Comparison of ENCODE assay signal across 8 cellular contexts in the genomic region with DNA sequence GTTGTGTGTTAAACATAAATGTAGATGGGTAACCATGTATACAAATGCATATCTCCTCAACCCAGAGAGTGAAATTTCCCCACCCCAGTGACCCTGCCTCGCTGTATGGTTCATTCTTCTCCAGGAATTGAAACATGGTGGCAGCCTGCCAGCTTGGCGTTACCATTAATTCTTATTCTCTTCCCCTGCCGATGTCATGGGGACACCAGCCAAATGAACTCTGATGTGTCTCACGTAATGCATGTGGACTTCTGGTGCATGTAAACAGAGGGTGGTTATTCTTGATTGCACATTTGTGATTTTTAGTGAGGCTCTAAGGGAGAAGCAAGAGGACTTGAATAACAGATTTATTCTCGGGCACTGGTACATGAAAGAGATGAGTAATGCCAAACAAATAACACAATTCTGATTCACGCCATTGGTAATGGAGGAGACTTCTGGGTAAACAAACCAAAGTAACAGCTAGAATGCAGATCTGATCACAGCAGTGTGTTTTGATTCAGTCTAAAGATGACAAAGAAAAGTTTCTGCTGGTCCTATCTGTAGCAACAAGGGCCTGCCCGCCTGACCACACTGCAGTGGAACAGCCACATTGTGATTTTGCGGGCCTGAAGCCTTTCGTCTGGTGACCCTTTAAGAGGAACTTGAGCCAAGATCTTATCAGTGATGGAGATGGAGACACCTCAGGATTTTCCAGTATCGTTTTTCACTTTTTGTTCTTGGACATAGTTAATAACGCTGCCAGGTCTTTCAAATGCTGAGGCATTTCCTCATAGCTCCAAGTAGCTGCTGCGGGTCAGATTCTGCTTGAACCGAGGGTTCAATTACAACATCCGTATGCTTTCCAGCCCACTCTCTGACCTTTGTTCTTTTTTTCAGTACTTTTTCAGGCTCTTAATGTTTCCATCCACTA.
A peak's percentile ranks its signal among the peaks of the same experiment; 100 is the strongest.
DNase-seq lines count a peak whose midpoint lies in the region; ATAC-seq and TF ChIP-seq lines count a peak whose summit lies in the region.

No MANE protein-coding gene starts in this region.

- intact Hi-C loops in aorta (cut with DNase I), result no loop called here
- intact Hi-C loops in naive thymus-derived CD4-positive, alpha-beta T cell (cut with micrococcal nuclease), result no loop called here

- 21% methylated on average over 14 of the region's 14 CpGs for WGBS in mesenchymal stem cell
- 9 to 10% methylated on average over 14 of the region's 14 CpGs for WGBS in aorta, 2 donors

- H3K9me3 ChIP-seq in mesenchymal stem cell (ENCODE audit: control insufficient read depth, low read length) (no peaks in the 10 kb centered on the region), aorta (ENCODE audit: control insufficient read depth, low read length) (no peaks in the 10 kb centered on the region)
- H3K9me3 ChIP-seq in naive thymus-derived CD4-positive, alpha-beta T cell (ENCODE audit: control insufficient read depth in 2 of 3, low read length in 3 of 3), result no peaks in the 10 kb centered on the region

- H3K36me3 ChIP-seq in mesenchymal stem cell (ENCODE audit: control insufficient read depth in 1 of 2, insufficient read depth in 2 of 2, low read depth in 1 of 2, low read length in 2 of 2), result peaks cover 0 to 11% of the 10 kb centered on the region in 2 experiments
- H3K36me3 ChIP-seq in aorta (ENCODE audit: control insufficient read depth in 1 of 2, insufficient read depth in 2 of 2, low read length in 1 of 2), result no peaks in the 10 kb centered on the region
- H3K36me3 ChIP-seq in naive thymus-derived CD4-positive, alpha-beta T cell (ENCODE audit: control insufficient read depth in 2 of 3, insufficient read depth in 3 of 3, low read length in 3 of 3), result no peaks in the 10 kb centered on the region

- H3K4ac ChIP-seq in mesenchymal stem cell (ENCODE audit: low read depth in 1 of 2, low read length in 2 of 2), result peak overlapping the region in 1 of 2 experiments; percentile 51

- peak overlapping the region; percentile 86 for H2BK5ac ChIP-seq in mesenchymal stem cell (ENCODE audit: low read depth, low read length, poor library complexity, severe bottlenecking)

- no peak overlapping the region for H2AFZ ChIP-seq in mesenchymal stem cell (ENCODE audit: low read depth, low read length)

- H3K4me3 ChIP-seq in mesenchymal stem cell (ENCODE audit: insufficient read depth in 1 of 2, low read depth in 1 of 2, low read length in 2 of 2), result peak overlapping the region in 1 of 2 experiments; percentile 34
- H3K4me3 ChIP-seq in aorta (ENCODE audit: low read length in 2 of 2), result no peak overlapping the region
- H3K4me3 ChIP-seq in naive thymus-derived CD4-positive, alpha-beta T cell (ENCODE audit: low read length), result no peak overlapping the region

- peak overlapping the region; percentile 74 to 91 for H3K18ac ChIP-seq in mesenchymal stem cell (ENCODE audit: low read depth in 1 of 2, low read length in 2 of 2)

- H3K79me1 ChIP-seq in mesenchymal stem cell (replicated peaks; ENCODE audit: low read length, poor library complexity, severe bottlenecking), result peaks cover 11% of the 10 kb centered on the region

- no peak for TF ChIP-seq CTCF in chondrocyte (IDR thresholded peaks at IDR 0.05)

- no peak overlapping the region for H2BK15ac ChIP-seq in mesenchymal stem cell (ENCODE audit: low read depth, poor library complexity, severe bottlenecking)

- H3K36me3 Mint-ChIP-seq in activated CD8-positive, alpha-beta memory T cell treated with anti-CD3 and anti-CD28 coated beads, Interleukin-2, amount 10 ng/mL, durations not matched to agents 7 days and 5 days, result peaks cover 25% of the 10 kb centered on the region
- H3K36me3 Mint-ChIP-seq in chondrocyte (ENCODE audit: low read depth), result peaks cover 2% of the 10 kb centered on the region
- peaks cover 3 to 43% (median 17%) of the 10 kb centered on the region in 5 donors for H3K36me3 Mint-ChIP-seq in naive thymus-derived CD4-positive, alpha-beta T cell

- H3K4me1 Mint-ChIP-seq in activated CD8-positive, alpha-beta memory T cell treated with anti-CD3 and anti-CD28 coated beads, Interleukin-2, amount 10 ng/mL, durations not matched to agents 7 days and 5 days, result no peaks in the 10 kb centered on the region
- H3K4me1 Mint-ChIP-seq in chondrocyte (ENCODE audit: low read depth), result peaks cover 69% of the 10 kb centered on the region
- no peaks in the 10 kb centered on the region for H3K4me1 Mint-ChIP-seq in naive thymus-derived CD4-positive, alpha-beta T cell

- peak overlapping the region; percentile 64 to 84 for H2BK12ac ChIP-seq in mesenchymal stem cell (ENCODE audit: low read length in 2 of 2)

- CTCF ChIA-PET in activated CD8-positive, alpha-beta memory T cell treated with anti-CD3 and anti-CD28 coated beads, Interleukin-2, amount 10 ng/mL, durations not matched to agents 7 days and 5 days (lab: Charles Lee), result no interaction called here
- CTCF ChIA-PET in naive thymus-derived CD4-positive, alpha-beta T cell (lab: Charles Lee), result no interaction called here

- peak overlapping the region; percentile 79 for H2BK120ac ChIP-seq in mesenchymal stem cell (ENCODE audit: low read depth, low read length)

- peak overlapping the region; percentile 94 for H3K27ac ChIP-seq in mesenchymal stem cell (ENCODE audit: low read length, poor library complexity, severe bottlenecking)
- peak overlapping the region; percentile 7 to 95 for H3K27ac ChIP-seq in aorta (ENCODE audit: low read depth in 1 of 2, low read length in 2 of 2)
- no peak overlapping the region for H3K27ac ChIP-seq in naive thymus-derived CD4-positive, alpha-beta T cell (ENCODE audit: low read depth, low read length)

- H3K4me1 ChIP-seq in mesenchymal stem cell (ENCODE audit: control insufficient read depth, insufficient read depth, low read depth, low read length) (peaks cover 20% of the 10 kb centered on the region), aorta (ENCODE audit: control insufficient read depth in 1 of 2, insufficient read depth in 2 of 2, low read length in 2 of 2) (peaks cover 0 to 2% of the 10 kb centered on the region in 2 donors)
- no peaks in the 10 kb centered on the region for H3K4me1 ChIP-seq in naive thymus-derived CD4-positive, alpha-beta T cell (ENCODE audit: control insufficient read depth in 2 of 2, insufficient read depth in 2 of 2, low read length in 2 of 2)

- H3K4me3 Mint-ChIP-seq in activated CD8-positive, alpha-beta memory T cell treated with anti-CD3 and anti-CD28 coated beads, Interleukin-2, amount 10 ng/mL, durations not matched to agents 7 days and 5 days, result no peak overlapping the region
- H3K4me3 Mint-ChIP-seq in chondrocyte (ENCODE audit: unreplicated experiment), result peak overlapping the region; percentile 16
- no peak overlapping the region for H3K4me3 Mint-ChIP-seq in naive thymus-derived CD4-positive, alpha-beta T cell

- no peak overlapping the region for H3K14ac ChIP-seq in mesenchymal stem cell (ENCODE audit: low read length in 2 of 2)

- peak overlapping the region; percentile 88 for H3K9ac ChIP-seq in mesenchymal stem cell (ENCODE audit: low read length)

- no peaks in the 10 kb centered on the region for H3K27me3 Mint-ChIP-seq in activated CD8-positive, alpha-beta memory T cell treated with anti-CD3 and anti-CD28 coated beads, Interleukin-2, amount 10 ng/mL, durations not matched to agents 7 days and 5 days
- H3K27me3 Mint-ChIP-seq in chondrocyte (ENCODE audit: low read depth), result no peaks in the 10 kb centered on the region
- H3K27me3 Mint-ChIP-seq in naive thymus-derived CD4-positive, alpha-beta T cell, result no peaks in the 10 kb centered on the region

- no peak for ATAC-seq in activated CD8-positive, alpha-beta memory T cell treated with anti-CD3 and anti-CD28 coated beads, Interleukin-2, amount 10 ng/mL, durations not matched to agents 7 days and 5 days
- ATAC-seq in aorta (ENCODE audit: low FRiP score) (peak; percentile 72), HG02852 (IDR thresholded peaks at IDR 0.05; ENCODE audit: unreplicated experiment) (no peak), HG03442 (IDR thresholded peaks at IDR 0.05; ENCODE audit: unreplicated experiment) (no peak)
- no peak for ATAC-seq in naive thymus-derived CD4-positive, alpha-beta T cell

- DNase-seq in activated CD8-positive, alpha-beta memory T cell treated with anti-CD3 and anti-CD28 coated beads for 24 hours, result peak; percentile 26
- no peak for DNase-seq in activated CD8-positive, alpha-beta memory T cell treated with anti-CD3 and anti-CD28 coated beads, Interleukin-2, amount 10 ng/mL, durations not matched to agents 7 days and 5 days
- DNase-seq in chondrocyte (ENCODE audit: low spot score) (no peak), mesenchymal stem cell (peak; percentile 93), aorta (peak; percentile 72 to 85)
- DNase-seq in naive thymus-derived CD4-positive, alpha-beta T cell, result no peak

- no peaks in the 10 kb centered on the region for H3K9me3 Mint-ChIP-seq in activated CD8-positive, alpha-beta memory T cell treated with anti-CD3 and anti-CD28 coated beads, Interleukin-2, amount 10 ng/mL, durations not matched to agents 7 days and 5 days (ENCODE audit: low read depth)
- no peaks in the 10 kb centered on the region for H3K9me3 Mint-ChIP-seq in chondrocyte (ENCODE audit: low read depth)
- H3K9me3 Mint-ChIP-seq in naive thymus-derived CD4-positive, alpha-beta T cell, result peaks cover 0 to 6% (median 0%) of the 10 kb centered on the region in 11 donors

- no peaks in the 10 kb centered on the region for H3K27me3 ChIP-seq in mesenchymal stem cell (ENCODE audit: control insufficient read depth in 1 of 2, insufficient read depth in 1 of 2, low read length in 2 of 2)
- no peaks in the 10 kb centered on the region for H3K27me3 ChIP-seq in aorta (ENCODE audit: control insufficient read depth in 1 of 2, insufficient read depth in 2 of 2, low read length in 1 of 2)
- H3K27me3 ChIP-seq in naive thymus-derived CD4-positive, alpha-beta T cell (ENCODE audit: control insufficient read depth in 2 of 2, insufficient read depth in 2 of 2, low read length in 2 of 2), result no peaks in the 10 kb centered on the region

- peak overlapping the region; percentile 68 for H4K91ac ChIP-seq in mesenchymal stem cell (ENCODE audit: low read length)

- H2AK5ac ChIP-seq in mesenchymal stem cell (ENCODE audit: low read length, severe bottlenecking), result peak overlapping the region; percentile 37

- POLR2A ChIA-PET in naive thymus-derived CD4-positive, alpha-beta T cell (lab: Charles Lee), result no interaction called here

- H3K4me2 ChIP-seq in mesenchymal stem cell (ENCODE audit: low read length, poor library complexity, severe bottlenecking), result no peak overlapping the region

- H3K23ac ChIP-seq in mesenchymal stem cell (ENCODE audit: low read length in 2 of 2), result no peak overlapping the region

- no peak overlapping the region for H3K27ac Mint-ChIP-seq in activated CD8-positive, alpha-beta memory T cell treated with anti-CD3 and anti-CD28 coated beads, Interleukin-2, amount 10 ng/mL, durations not matched to agents 7 days and 5 days
- H3K27ac Mint-ChIP-seq in chondrocyte (ENCODE audit: unreplicated experiment), result peak overlapping the region; percentile 98
- no peak overlapping the region for H3K27ac Mint-ChIP-seq in naive thymus-derived CD4-positive, alpha-beta T cell

- H4K8ac ChIP-seq in mesenchymal stem cell (ENCODE audit: low read length), result no peak overlapping the region

Comparison
In these comparisons a context has a peak if more than half of its experiments do, and no peak if none do; other contexts are left out.
1. DNase-seq: peak in activated CD8-positive, alpha-beta memory T cell treated with anti-CD3 and anti-CD28 coated beads for 24 hours (single experiment), mesenchymal stem cell (single experiment) and aorta (2 of 2); none in activated CD8-positive, alpha-beta memory T cell treated with anti-CD3 and anti-CD28 coated beads, Interleukin-2, amount 10 ng/mL, durations not matched to agents 7 days and 5 days (single experiment), chondrocyte (single experiment) and naive thymus-derived CD4-positive, alpha-beta T cell (0 of 9).